10 cellular contexts compared by ENCODE assay signal in the genomic region with DNA sequence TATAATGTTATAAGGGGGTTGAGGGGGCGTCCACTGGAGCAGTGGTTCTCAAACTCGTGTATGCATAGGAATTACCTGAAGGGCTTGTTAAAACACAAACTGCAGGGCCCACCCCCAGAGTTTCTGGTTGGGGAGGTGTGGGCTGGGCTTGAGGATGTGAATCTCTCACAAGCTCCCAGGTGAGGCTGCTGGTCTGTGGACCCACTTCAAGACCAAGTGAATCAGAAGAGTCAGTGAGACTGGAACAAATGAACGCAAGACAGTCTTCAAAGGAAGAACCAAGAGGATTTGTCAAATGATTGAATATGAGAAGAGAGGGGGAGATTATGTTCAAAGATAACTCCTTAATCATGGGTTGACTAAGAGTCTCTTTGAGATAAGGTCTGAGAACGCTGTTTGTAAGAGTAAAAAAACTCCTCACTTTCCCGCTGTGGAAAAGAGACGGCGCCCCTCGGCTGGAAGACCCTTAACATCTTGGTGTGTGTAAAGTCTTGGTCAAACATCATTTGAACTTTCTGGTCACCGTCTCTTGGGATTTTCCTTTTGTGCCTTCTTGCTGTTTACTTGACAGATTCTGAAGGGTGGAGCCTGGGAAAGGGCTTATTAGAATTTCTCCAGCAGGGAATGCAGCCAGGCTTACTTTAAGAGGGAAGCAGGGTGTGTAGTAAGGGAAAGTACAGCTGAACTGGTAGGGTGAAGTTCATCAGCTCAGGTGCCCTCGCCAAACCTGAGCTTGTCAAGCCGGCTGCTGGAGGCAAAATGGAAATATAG. TPM values are rescaled to one million over a fixed set of nuclear protein-coding genes. Genes with fewer than 3 reads are reported as not detected.
DNase-seq lines count a peak whose midpoint lies in the region; ATAC-seq and TF ChIP-seq lines count a peak whose summit lies in the region.
"Had no signal": no experiment of that assay in that cellular context is flagged by ENCODE, and none has a peak within 500 bp of the region (broad histone marks: within the 10 kb centered on the region; RNA-seq: fewer than 3 reads in every experiment).

No MANE protein-coding gene starts in this region.

- TF ChIP-seq POLR2A in testis (IDR thresholded peaks at IDR 0.05) = no peak

- no peaks in the 10 kb centered on the region for H3K27me3 Mint-ChIP-seq in activated T-cell treated with anti-CD3 and anti-CD28 coated beads, Interleukin-2, amount 50 U/mL, for 4 hours (ENCODE audit: low read depth)

- H3K36me3 ChIP-seq in left lung (no peaks in the 10 kb centered on the region), testis (ENCODE audit: low read depth, missing control alignments) (no peaks in the 10 kb centered on the region)

- H3K4me1 ChIP-seq in left lung (peaks cover 0 to 62% of the 10 kb centered on the region in 2 donors), testis (peaks cover 11% of the 10 kb centered on the region)

- H3K4me1 Mint-ChIP-seq in activated T-cell treated with anti-CD3 and anti-CD28 coated beads, Interleukin-2, amount 50 U/mL, for 4 hours (ENCODE audit: low read depth) = peaks cover 68% of the 10 kb centered on the region

- H3K9me3 Mint-ChIP-seq in activated T-cell treated with anti-CD3 and anti-CD28 coated beads, Interleukin-2, amount 50 U/mL, for 4 hours = no peaks in the 10 kb centered on the region

- H3K36me3 Mint-ChIP-seq in activated T-cell treated with anti-CD3 and anti-CD28 coated beads, Interleukin-2, amount 50 U/mL, for 4 hours (ENCODE audit: insufficient read depth) = peaks cover 7% of the 10 kb centered on the region

- DNase-seq in HT-29 (ENCODE audit: low spot score) = peak; percentile 78
- peak; percentile 45 for DNase-seq in activated T-cell treated with anti-CD3 and anti-CD28 coated beads, Interleukin-2, amount 50 U/mL, for 4 hours
- peak in 1 of 2 donors; percentile 46 for DNase-seq in left lung
- DNase-seq in stimulated activated CD4-positive, alpha-beta T cell treated with anti-CD3 and anti-CD28 coated beads, Interleukin-2, amount 100 ng/mL, for 4 hours (ENCODE audit: low read depth) = peak; percentile 67
- no peak for DNase-seq in H4 (ENCODE audit: low spot score)
- DNase-seq in activated gamma-delta T cell (lab: John Stamatoyannopoulos, UW) = no peak
- DNase-seq in testis = no peak
- DNase-seq: NCI-H82 had no signal

- 86 to 87% methylated on average over 11 of the region's 11 CpGs for WGBS in testis, 2 donors

- no peak overlapping the region for H3K4me3 ChIP-seq in left lung
- no peak overlapping the region for H3K4me3 ChIP-seq in testis
- H3K4me3 ChIP-seq: K562 had no signal

- intact Hi-C loops in left lung (cut with DNase I) = no loop called here
- intact Hi-C loops in testis (cut with DNase I; ENCODE audit: low total_unique reads) = no loop called here

- H3K4me3 Mint-ChIP-seq in activated T-cell treated with anti-CD3 and anti-CD28 coated beads, Interleukin-2, amount 50 U/mL, for 4 hours = peak overlapping the region; percentile 46

- ATAC-seq in activated T-cell treated with anti-CD3 and anti-CD28 coated beads, Interleukin-2, amount 50 U/mL, for 4 hours = peak; percentile 67 to 79
- ATAC-seq in left lung (peak; percentile 84), HG03342 (IDR thresholded peaks at IDR 0.05; ENCODE audit: unreplicated experiment) (no peak)
- ATAC-seq: K562 had no signal

- no peak for TF ChIP-seq CTCF in left lung (IDR thresholded peaks at IDR 0.05)
- TF ChIP-seq CTCF in testis (IDR thresholded peaks at IDR 0.05) = no peak

- no peaks in the 10 kb centered on the region for H3K9me3 ChIP-seq in left lung
- H3K9me3 ChIP-seq in testis = no peaks in the 10 kb centered on the region

- H3K27ac ChIP-seq in left lung (no peak overlapping the region), testis (no peak overlapping the region)

- H3K27me3 ChIP-seq in left lung (no peaks in the 10 kb centered on the region), testis (no peaks in the 10 kb centered on the region)

RNA-seq across cellular contexts. Expression of a gene that starts 5.3 kb away (rescaled TPM):
- 8.8 and 9.4 TPM in 2 replicates for total RNA-seq in HT-29 (2014; rRNA removed; shearing (Covaris generic))
- 10 to 100 TPM; 67.0 to 83.1 (median 69.5) TPM for total RNA-seq in activated T-cell treated with anti-CD3 and anti-CD28 coated beads, Interleukin-2, amount 50 U/mL, for 4 hours
- 10 to 100 TPM; 71.1 to 80.7 TPM for total RNA-seq in left lung
- total RNA-seq in H4 (2014; rRNA removed; shearing (Covaris generic)) = 5.2 and 12.2 TPM in 2 replicates
- total RNA-seq in testis = 100 to 1,000 TPM; 100 to 103 TPM
- 40.7 TPM for polyA plus RNA-seq in testis (ENCODE audit: insufficient read depth, low read depth, low replicate concordance)

Comparison
In these comparisons a context has a peak if more than half of its experiments do, and no peak if none do; other contexts are left out.
1. DNase-seq: peak in HT-29 (single experiment), activated T-cell treated with anti-CD3 and anti-CD28 coated beads, Interleukin-2, amount 50 U/mL, for 4 hours (single experiment) and stimulated activated CD4-positive, alpha-beta T cell treated with anti-CD3 and anti-CD28 coated beads, Interleukin-2, amount 100 ng/mL, for 4 hours (single experiment); none in H4 (single experiment), activated gamma-delta T cell (single experiment) and testis (single experiment).